12 cellular contexts compared by ENCODE assay signal in the genomic region with DNA sequence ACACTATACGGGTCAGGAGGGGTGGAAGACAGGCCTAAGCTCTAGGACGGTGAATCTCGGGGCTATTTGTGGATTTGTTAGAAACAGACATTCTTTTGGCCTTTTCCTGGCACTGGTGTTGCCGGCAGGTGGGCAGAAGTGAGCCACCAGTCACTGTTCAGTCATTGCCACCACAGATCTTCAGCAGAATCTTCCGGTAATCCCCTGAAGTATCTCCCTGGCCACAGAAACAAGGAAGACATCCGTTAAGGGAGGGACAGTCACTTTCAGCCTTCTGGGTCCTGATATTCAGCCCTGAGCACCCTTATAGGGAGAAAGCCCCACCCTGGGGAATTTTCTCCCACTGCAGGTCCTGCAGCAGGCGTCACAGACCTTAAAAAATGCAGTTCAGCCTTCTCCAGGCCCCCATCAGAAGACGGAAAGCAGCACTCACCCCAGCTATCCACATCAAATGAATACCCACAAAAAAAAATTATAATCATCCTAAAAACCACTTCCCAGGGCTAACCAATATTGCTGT. TPM values are rescaled to one million over a fixed set of nuclear protein-coding genes. Genes with fewer than 3 reads are reported as not detected.
DNase-seq lines count a peak whose midpoint lies in the region; ATAC-seq and TF ChIP-seq lines count a peak whose summit lies in the region.
"Had no signal": no experiment of that assay in that cellular context is flagged by ENCODE, and none has a peak within 500 bp of the region (broad histone marks: within the 10 kb centered on the region; RNA-seq: fewer than 3 reads in every experiment).

No MANE protein-coding gene starts in this region.

- CTCF ChIA-PET in RWPE1 (lab: Yijun Ruan, JAX) = interaction anchor here (1.5 kb wide), 1 partner anchor 67 kb away, joined by 3 read pairs; no protein-coding TSS in a partner anchor

- no peaks in the 10 kb centered on the region for H3K27me3 ChIP-seq in trophoblast cell (ENCODE audit: insufficient read depth, low read length)
- H3K27me3 ChIP-seq: BE2C had no signal

- peak overlapping the region; percentile 18 for H2BK120ac ChIP-seq in trophoblast cell (ENCODE audit: insufficient read depth, low read length, poor library complexity)

- no peak overlapping the region for H3K18ac ChIP-seq in trophoblast cell (ENCODE audit: low read length)

- H4K8ac ChIP-seq in trophoblast cell (ENCODE audit: low read depth, low read length) = no peak overlapping the region

- POLR2A ChIA-PET in RWPE1 (lab: Yijun Ruan, JAX; ENCODE audit: low non-redundant PET) = no interaction called here

- no peak overlapping the region for H4K12ac ChIP-seq in trophoblast cell (ENCODE audit: low read depth, low read length)

- peaks cover 45 to 53% of the 10 kb centered on the region in 2 experiments for H3K36me3 ChIP-seq in trophoblast cell (ENCODE audit: control insufficient read depth in 1 of 2, insufficient read depth in 2 of 2, low read length in 2 of 2)
- H3K36me3 ChIP-seq: BE2C had no signal

- H2BK12ac ChIP-seq in trophoblast cell (ENCODE audit: low read length) = no peak overlapping the region

- H3K36me3 Mint-ChIP-seq in endothelial cell (ENCODE audit: low read depth, unreplicated experiment) (peaks cover 56% of the 10 kb centered on the region), progenitor cell of endocrine pancreas (ENCODE audit: insufficient read depth) (peaks cover 22% of the 10 kb centered on the region)

- H3K27me3 Mint-ChIP-seq in endothelial cell (ENCODE audit: unreplicated experiment) = peaks cover 13% of the 10 kb centered on the region
- H3K27me3 Mint-ChIP-seq in progenitor cell of endocrine pancreas = no peaks in the 10 kb centered on the region

- no peak overlapping the region for H3K23ac ChIP-seq in trophoblast cell (ENCODE audit: low read length)

- H3K4me2 ChIP-seq in trophoblast cell (ENCODE audit: low read length) = no peak overlapping the region

- no peak for ATAC-seq in GM19452 (IDR thresholded peaks at IDR 0.05; ENCODE audit: unreplicated experiment)

- peaks cover 18 to 28% of the 10 kb centered on the region in 2 experiments for H3K4me1 ChIP-seq in trophoblast cell (ENCODE audit: control insufficient read depth in 1 of 2, insufficient read depth in 2 of 2, low read length in 2 of 2)

- H2AFZ ChIP-seq in trophoblast cell (ENCODE audit: insufficient read depth, low read length, poor library complexity) = no peak overlapping the region

- H3K9ac ChIP-seq in trophoblast cell (ENCODE audit: low read length) = no peak overlapping the region

- DNase-seq in A172 (ENCODE audit: low spot score) = peak; percentile 62
- no peak for DNase-seq in RWPE1 (ENCODE audit: low spot score)
- no peak for DNase-seq in endothelial cell (ENCODE audit: low spot score)
- DNase-seq in trophoblast cell = peak; percentile 61 to 67
- no peak for DNase-seq in progenitor cell of endocrine pancreas (ENCODE audit: low spot score, unreplicated experiment)
- DNase-seq in NOMO-1 treated with DMSO at 0.1 percent for 48 hours (lab: John Stamatoyannopoulos, UW; ENCODE audit: unreplicated experiment) = no peak
- no peak for DNase-seq in posterior vena cava (ENCODE audit: low spot score)
- DNase-seq: BE2C, GF-D8, NCI-H1930, T-helper 9 cell had no signal

- peak overlapping the region; percentile 3 for H4K91ac ChIP-seq in trophoblast cell (ENCODE audit: low read depth, low read length)

- H3K27ac Mint-ChIP-seq in endothelial cell (ENCODE audit: unreplicated experiment) (no peak overlapping the region), progenitor cell of endocrine pancreas (no peak overlapping the region)

- no peak overlapping the region for H3K4ac ChIP-seq in trophoblast cell (ENCODE audit: low read depth, low read length)

- H3K4me3 Mint-ChIP-seq in endothelial cell (ENCODE audit: unreplicated experiment) (peak overlapping the region; percentile 31), progenitor cell of endocrine pancreas (ENCODE audit: low read depth) (no peak overlapping the region)

- H3K79me1 ChIP-seq in trophoblast cell (ENCODE audit: low read length) = peaks cover 5% of the 10 kb centered on the region

- H3K4me1 Mint-ChIP-seq in endothelial cell (ENCODE audit: unreplicated experiment) = peaks cover 9% of the 10 kb centered on the region
- H3K4me1 Mint-ChIP-seq in progenitor cell of endocrine pancreas (ENCODE audit: low read depth) = no peaks in the 10 kb centered on the region

- no peak overlapping the region for H3K14ac ChIP-seq in trophoblast cell (ENCODE audit: low read length)

- WGBS in trophoblast cell (ENCODE audit: extremely low coverage, insufficient coverage, insufficient read length) = no CpG with 5 or more reads among the region's 8 CpGs

- intact Hi-C loops in posterior vena cava (cut with DNase I) = loop anchor here in 1 of 2 donors (1.0 kb wide), 1 partner anchor 10 kb away; no protein-coding TSS in a partner anchor

- H2AK5ac ChIP-seq in trophoblast cell (ENCODE audit: low read length) = no peak overlapping the region

- H3K79me2 ChIP-seq in trophoblast cell (ENCODE audit: control insufficient read depth, insufficient read depth, low read length, poor library complexity) = no peaks in the 10 kb centered on the region

- no peaks in the 10 kb centered on the region for H3K9me3 ChIP-seq in trophoblast cell (ENCODE audit: insufficient read depth, low read depth, low read length)
- H3K9me3 ChIP-seq: BE2C had no signal

- peak overlapping the region; percentile 3 for H2BK5ac ChIP-seq in trophoblast cell (ENCODE audit: low read depth, low read length, poor library complexity)

- peak overlapping the region; percentile 97 for H3K27ac ChIP-seq in RWPE1
- H3K27ac ChIP-seq in trophoblast cell (ENCODE audit: low read depth, low read length) = peak overlapping the region; percentile 58

- TF ChIP-seq CTCF in RWPE1 (conservative IDR thresholded peaks at IDR 0.05; ENCODE audit: low read depth) = no peak
- no peak for TF ChIP-seq CTCF in endothelial cell (IDR thresholded peaks at IDR 0.05; ENCODE audit: unreplicated experiment)
- TF ChIP-seq CTCF in progenitor cell of endocrine pancreas (IDR thresholded peaks at IDR 0.05; ENCODE audit: unreplicated experiment) = no peak

- no peak overlapping the region for H3K4me3 ChIP-seq in trophoblast cell (ENCODE audit: low read depth, low read length)

- no peaks in the 10 kb centered on the region for H3K9me3 Mint-ChIP-seq in endothelial cell (ENCODE audit: unreplicated experiment)
- no peaks in the 10 kb centered on the region for H3K9me3 Mint-ChIP-seq in progenitor cell of endocrine pancreas (ENCODE audit: low read depth)

RNA-seq across cellular contexts. Expression of a gene that starts 23.2 kb away (rescaled TPM):
- 0.21 TPM in 1 of 2 replicates, not detected in the other for total RNA-seq in A172 (2014; rRNA removed; shearing (Covaris generic))
- total RNA-seq in endothelial cell (ENCODE audit: unreplicated experiment) (not detected), progenitor cell of endocrine pancreas (0.79 and 1.6 TPM in 2 replicates), posterior vena cava (100 to 1,000 TPM in 1 of 2 donors, 10 to 100 TPM in 1; 62.4 to 155 TPM)
- 12.4 and 12.5 TPM in 2 replicates for polyA plus RNA-seq in trophoblast cell (2013)

RNA-seq across cellular contexts. Expression of a gene that starts 49.6 kb away (rescaled TPM):
- total RNA-seq in A172 (2014; rRNA removed; shearing (Covaris generic)) = 110 and 120 TPM in 2 replicates
- 133 TPM for total RNA-seq in endothelial cell (ENCODE audit: unreplicated experiment)
- 460 and 504 TPM in 2 replicates for polyA plus RNA-seq in trophoblast cell (2013)
- 120 and 126 TPM in 2 replicates for total RNA-seq in progenitor cell of endocrine pancreas
- total RNA-seq in posterior vena cava = 100 to 1,000 TPM; 247 to 269 TPM

Comparison
In these comparisons a context has a peak if more than half of its experiments do, and no peak if none do; other contexts are left out.
1. DNase-seq: peak in A172 (single experiment) and trophoblast cell (2 of 2); none in RWPE1 (single experiment), endothelial cell (single experiment), progenitor cell of endocrine pancreas (single experiment), NOMO-1 treated with DMSO at 0.1 percent for 48 hours (single experiment) and posterior vena cava (single experiment).
2. RNA of a gene that starts 23.2 kb away (total RNA-seq): 62.4 to 155 TPM in posterior vena cava; 0.79 to 1.6 TPM in progenitor cell of endocrine pancreas, 0.21 TPM in A172 and not detected in endothelial cell (single experiment); every median in the first group is over 10 times any median in the second.